ENCODE assay signal across 1 cellular context in genomic region chr11:64237484-64237951, GRCh38.
TF ChIP-seq lines count a peak whose summit lies in the region.

No MANE protein-coding gene starts in this region.

TF ChIP-seq in K562, 482 proteins besides CTCF, POLR2A, EP300 and RAD21:
- TF ChIP-seq CHD1 (IDR thresholded peaks at IDR 0.05; ENCODE audit: low read length) (no peak), ZNF316 (IDR thresholded peaks at IDR 0.05) (no peak), RBFOX2 (IDR thresholded peaks at IDR 0.05; ENCODE audit: low read depth, low read length) (peak; percentile 44; the same call in 1 of the 2 replicates)
